14 cellular contexts compared by ENCODE assay signal in genomic region chr10:133367461-133367860, GRCh38. TPM values are rescaled to one million over a fixed set of nuclear protein-coding genes. Genes with fewer than 3 reads are reported as not detected.
"Had no signal": no experiment of that assay in that cellular context is flagged by ENCODE, and none has a peak within 500 bp of the region (broad histone marks: within the 10 kb centered on the region; RNA-seq: fewer than 3 reads in every experiment).

No MANE protein-coding gene starts in this region.

RNA-seq across cellular contexts. Expression of gene PRAP1, which starts 20.3 kb away (rescaled TPM):
- total RNA-seq: activated B cell treated with CpG ODN at 0.5 μM for 24 hours; activated CD4-positive, alpha-beta memory T cell treated with anti-CD3 and anti-CD28 coated beads for 36 hours; activated CD4-positive, alpha-beta memory T cell treated with anti-CD3 and anti-CD28 coated beads, Interleukin-2, amount 10 ng/mL, durations not matched to agents 7 days and 5 days; activated CD4-positive, alpha-beta T cell treated with anti-CD3 and anti-CD28 coated beads for 36 hours; activated CD4-positive, alpha-beta T cell treated with anti-CD3 and anti-CD28 coated beads, Interleukin-2, amount 10 ng/mL, durations not matched to agents 24 days and 14 days; activated CD4-positive, alpha-beta T cell treated with anti-CD3 and anti-CD28 coated beads, Interleukin-2, amount 10 ng/mL, durations not matched to agents 7 days and 5 days; activated CD8-positive, alpha-beta memory T cell treated with anti-CD3 and anti-CD28 coated beads for 36 hours; activated CD8-positive, alpha-beta memory T cell treated with anti-CD3 and anti-CD28 coated beads, Interleukin-2, amount 10 ng/mL, durations not matched to agents 7 days and 5 days; activated CD8-positive, alpha-beta T cell treated with anti-CD3 and anti-CD28 coated beads for 36 hours; activated CD8-positive, alpha-beta T cell treated with anti-CD3 and anti-CD28 coated beads, Interleukin-2, amount 10 ng/mL, durations not matched to agents 7 days and 5 days; T-cell; T-helper 1 cell treated with Interleukin-12 subunit alpha and Interleukin-12 subunit beta and Interleukin-4 antibody, amounts not matched to agents 30 ng/mL and 1 ng/mL, for 36 hours; T-helper 17 cell; T-helper 2 cell treated with Interferon-gamma antibody and Interleukin-4, amounts not matched to agents 100 ng/mL and 5 ng/mL, for 36 hours had no signal
